In genomic region chr12:94020335-94020734, GRCh38 we compare ENCODE assay signal across 19 cellular contexts.
"Had no signal": no experiment of that assay in that cellular context is flagged by ENCODE, and none has a peak within 500 bp of the region (broad histone marks: within the 10 kb centered on the region; RNA-seq: fewer than 3 reads in every experiment).

No MANE protein-coding gene starts in this region.

- H3K27me3 Mint-ChIP-seq: activated naive CD8-positive, alpha-beta T cell; stimulated activated naive CD8-positive, alpha-beta T cell treated with anti-CD3 and anti-CD28 coated beads, Interleukin-15, Interleukin-2, amounts not matched to agents 100 ng/mL and 50 ng/mL, for 24 hours; T-cell had no signal

- H3K4me1 ChIP-seq: body of pancreas, lower lobe of right lung, transverse colon, uterus had no signal

- ATAC-seq: body of pancreas; lower lobe of right lung; natural killer cell treated with Interleukin-12 subunit alpha and Interleukin-12 subunit beta and Interleukin-15 and Interleukin-18, amount 100 ng/mL, for 72 hours; T-cell had no signal

- H3K27ac Mint-ChIP-seq: activated B cell treated with CpG ODN at 0.5 μM for 24 hours; activated CD4-positive, alpha-beta memory T cell treated with anti-CD3 and anti-CD28 coated beads for 36 hours; activated naive CD8-positive, alpha-beta T cell; activated T-helper 1 cell treated with anti-CD3 and anti-CD28 coated beads, Interleukin-12 subunit alpha, Interleukin-12 subunit beta, Interleukin-2, Interleukin-4 antibody, amounts not matched to agents 30 ng/mL and 10 ng/mL and 1 ng/mL, durations not matched to agents 14 hours and 24 hours and 36 hours; immature natural killer cell; natural killer cell treated with Interleukin-12 subunit alpha and Interleukin-12 subunit beta and Interleukin-15 and Interleukin-18, amount 100 ng/mL, for 72 hours; stimulated activated naive CD8-positive, alpha-beta T cell treated with anti-CD3 and anti-CD28 coated beads, Interleukin-15, Interleukin-2, amounts not matched to agents 100 ng/mL and 50 ng/mL, for 24 hours; T-cell had no signal

- H3K27ac ChIP-seq: body of pancreas, lower lobe of right lung, transverse colon, uterus had no signal

- H3K4me3 Mint-ChIP-seq: activated B cell treated with CpG ODN at 0.5 μM for 24 hours; activated CD4-positive, alpha-beta memory T cell treated with anti-CD3 and anti-CD28 coated beads for 36 hours; activated naive CD8-positive, alpha-beta T cell; activated T-helper 1 cell treated with anti-CD3 and anti-CD28 coated beads, Interleukin-12 subunit alpha, Interleukin-12 subunit beta, Interleukin-2, Interleukin-4 antibody, amounts not matched to agents 30 ng/mL and 10 ng/mL and 1 ng/mL, durations not matched to agents 14 hours and 24 hours and 36 hours; immature natural killer cell; natural killer cell treated with Interleukin-12 subunit alpha and Interleukin-12 subunit beta and Interleukin-15 and Interleukin-18, amount 100 ng/mL, for 72 hours; stimulated activated naive CD8-positive, alpha-beta T cell treated with anti-CD3 and anti-CD28 coated beads, Interleukin-15, Interleukin-2, amounts not matched to agents 100 ng/mL and 50 ng/mL, for 24 hours; T-cell had no signal

- H3K27me3 ChIP-seq: body of pancreas, transverse colon, uterus had no signal

- H3K4me3 ChIP-seq: body of pancreas, lower lobe of right lung, transverse colon, uterus had no signal

- H3K4me1 Mint-ChIP-seq: activated B cell treated with CpG ODN at 0.5 μM for 24 hours, immature natural killer cell, T-cell had no signal

- H3K36me3 ChIP-seq: lower lobe of right lung, transverse colon, uterus had no signal

- DNase-seq: activated B cell treated with CpG ODN at 0.5 μM for 24 hours; activated CD4-positive, alpha-beta memory T cell treated with anti-CD3 and anti-CD28 coated beads for 36 hours; activated CD4-positive, alpha-beta T cell treated with anti-CD3 and anti-CD28 coated beads for 4 hours; activated gamma-delta T cell treated with Interleukin-2 at 50 U/mL for 16 hours; activated T-cell treated with anti-CD3 and anti-CD28 coated beads for 4 hours; body of pancreas; caudate nucleus; erythroblast; immature natural killer cell; lower lobe of right lung; stimulated activated CD4-positive, alpha-beta T cell treated with anti-CD3 and anti-CD28 coated beads, Interleukin-15, amount 100 ng/mL, for 24 hours; stimulated activated CD4-positive, alpha-beta T cell treated with anti-CD3 and anti-CD28 coated beads, Interleukin-2, amount 100 ng/mL, for 48 hours; T-cell; transverse colon; uterus had no signal
